Comparison of ENCODE assay signal across 10 cellular contexts in genomic region chr2:238869293-238870124, GRCh38. TPM values are rescaled to one million over a fixed set of nuclear protein-coding genes. Genes with fewer than 3 reads are reported as not detected.
DNase-seq lines count a peak whose midpoint lies in the region; ATAC-seq and TF ChIP-seq lines count a peak whose summit lies in the region.
"Had no signal": no experiment of that assay in that cellular context is flagged by ENCODE, and none has a peak within 500 bp of the region (broad histone marks: within the 10 kb centered on the region; RNA-seq: fewer than 3 reads in every experiment).

No MANE protein-coding gene starts in this region.

- CTCF ChIA-PET in PC-3 (lab: Charles Lee), result interaction anchor here (0.7 kb wide), 1 partner anchor 142 kb away, joined by 3 read pairs; no protein-coding TSS in a partner anchor
- CTCF ChIA-PET in A673 (lab: Charles Lee), result no interaction called here

- in situ Hi-C loops in KBM-7 (cut with MboI; ENCODE audit: low pct_unique_long_range_greater_than_20kb, low sequenced_read_pairs), result no loop called here

- TF ChIP-seq CTCF in PC-3 (conservative IDR thresholded peaks at IDR 0.05; ENCODE audit: low read depth, low read length) (no peak), A673 (conservative IDR thresholded peaks at IDR 0.05; ENCODE audit: low read depth, low read length) (no peak)

- ATAC-seq in PC-3, result peak; percentile 8; the same call in 1 of the 2 replicates

- H3K79me2 ChIP-seq in PC-3 (ENCODE audit: low read length), result no peaks in the 10 kb centered on the region

- no peaks in the 10 kb centered on the region for H3F3A ChIP-seq in PC-3 (ENCODE audit: low read length, unreplicated experiment)

- H3K4me1 ChIP-seq in PC-3 (ENCODE audit: insufficient read depth, low read length) (peaks cover 18% of the 10 kb centered on the region), rectal smooth muscle tissue (ENCODE audit: control insufficient read depth, insufficient read depth, low read length) (peaks cover 30% of the 10 kb centered on the region), A673 (ENCODE audit: insufficient read depth, low read length, poor library complexity, severe bottlenecking) (no peaks in the 10 kb centered on the region)

- H3K4me2 ChIP-seq in PC-3 (ENCODE audit: low read length), result no peak overlapping the region

- H3K9me2 ChIP-seq in PC-3 (replicated peaks; ENCODE audit: low read length), result no peaks in the 10 kb centered on the region

- no peak overlapping the region for H3K9ac ChIP-seq in PC-3 (ENCODE audit: low read length)
- no peak overlapping the region for H3K9ac ChIP-seq in rectal smooth muscle tissue (ENCODE audit: low read length)

- intact Hi-C loops in PC-3 (cut with micrococcal nuclease), result no loop called here
- intact Hi-C loops in A673 (cut with micrococcal nuclease; ENCODE audit: unreplicated experiment), result no loop called here

- H3K9me3 ChIP-seq in PC-3 (ENCODE audit: low read length) (no peaks in the 10 kb centered on the region), A673 (ENCODE audit: low read depth, low read length, poor library complexity, severe bottlenecking) (no peaks in the 10 kb centered on the region)

- H3K36me3 ChIP-seq in PC-3 (ENCODE audit: low read depth, low read length), result no peaks in the 10 kb centered on the region
- H3K36me3 ChIP-seq in rectal smooth muscle tissue (ENCODE audit: control insufficient read depth, insufficient read depth, low read length), result no peaks in the 10 kb centered on the region
- no peaks in the 10 kb centered on the region for H3K36me3 ChIP-seq in A673 (ENCODE audit: insufficient read depth, low read length, poor library complexity, severe bottlenecking)

- H3K27me3 ChIP-seq in PC-3 (ENCODE audit: low read length), result no peaks in the 10 kb centered on the region
- H3K27me3 ChIP-seq in rectal smooth muscle tissue (ENCODE audit: control insufficient read depth, insufficient read depth, low read length), result no peaks in the 10 kb centered on the region
- peaks cover 3% of the 10 kb centered on the region for H3K27me3 ChIP-seq in A673 (replicated peaks; ENCODE audit: insufficient read depth, low read depth, low read length, poor library complexity)

- no peak overlapping the region for H2AFZ ChIP-seq in PC-3 (ENCODE audit: low read length)

- H3K27ac ChIP-seq in PC-3 (ENCODE audit: low read length) (no peak overlapping the region), rectal smooth muscle tissue (ENCODE audit: low read depth, low read length) (peak overlapping the region; percentile 58), A673 (ENCODE audit: low read depth, low read length, poor library complexity, severe bottlenecking) (no peak overlapping the region)

- peak; percentile 84 for DNase-seq in ELR (ENCODE audit: low read depth)
- DNase-seq in PC-3, result no peak
- peak; percentile 91 for DNase-seq in fibroblast of gingiva (ENCODE audit: low read depth)
- no peak for DNase-seq in hypothalamus (lab: John Stamatoyannopoulos, UW)
- DNase-seq in KBM-7, result no peak
- no peak for DNase-seq in A673 (ENCODE audit: low spot score)
- DNase-seq: activated naive CD8-positive, alpha-beta T cell treated with anti-CD3 and anti-CD28 coated beads, Interleukin-2, amount 10 ng/mL, durations not matched to agents 7 days and 5 days; NCI-H1694; stimulated activated CD4-positive, alpha-beta T cell treated with anti-CD3 and anti-CD28 coated beads, Interleukin-1b, Interleukin-23, amount 100 ng/mL, for 48 hours had no signal

- POLR2A ChIA-PET in PC-3 (lab: Charles Lee; ENCODE audit: unreplicated experiment), result no interaction called here
- POLR2A ChIA-PET in A673 (lab: Charles Lee; ENCODE audit: low non-redundant PET), result no interaction called here

- BruUV-seq in PC-3 (replicated peaks; lab: Mats Ljungman, UMichigan), result no TSS peak
- BruUV-seq in A673 (replicated peaks; lab: Mats Ljungman, UMichigan), result no TSS peak

- H3K4me3 ChIP-seq in PC-3 (ENCODE audit: low read length) (no peak overlapping the region), rectal smooth muscle tissue (ENCODE audit: low read length) (no peak overlapping the region), A673 (ENCODE audit: low read depth, low read length, poor library complexity, severe bottlenecking) (no peak overlapping the region)

- H4K20me1 ChIP-seq in PC-3 (ENCODE audit: low read length), result no peaks in the 10 kb centered on the region

RNA-seq across cellular contexts. Expression of gene TWIST2, which starts 21.6 kb away (rescaled TPM):
- total RNA-seq in PC-3 (2014; rRNA removed), result 4.4 and 5.8 TPM in 2 replicates
- not detected in 2 replicates for total RNA-seq in A673 (2021)
- total RNA-seq: activated naive CD8-positive, alpha-beta T cell treated with anti-CD3 and anti-CD28 coated beads, Interleukin-2, amount 10 ng/mL, durations not matched to agents 7 days and 5 days had no signal

Comparison
In these comparisons a context has a peak if more than half of its experiments do, and no peak if none do; other contexts are left out.
1. DNase-seq: peak in ELR (single experiment) and fibroblast of gingiva (single experiment); none in PC-3 (single experiment), hypothalamus (0 of 51), KBM-7 (single experiment) and A673 (single experiment).